ENCODE assay signal across 1 cellular context in the genomic region with DNA sequence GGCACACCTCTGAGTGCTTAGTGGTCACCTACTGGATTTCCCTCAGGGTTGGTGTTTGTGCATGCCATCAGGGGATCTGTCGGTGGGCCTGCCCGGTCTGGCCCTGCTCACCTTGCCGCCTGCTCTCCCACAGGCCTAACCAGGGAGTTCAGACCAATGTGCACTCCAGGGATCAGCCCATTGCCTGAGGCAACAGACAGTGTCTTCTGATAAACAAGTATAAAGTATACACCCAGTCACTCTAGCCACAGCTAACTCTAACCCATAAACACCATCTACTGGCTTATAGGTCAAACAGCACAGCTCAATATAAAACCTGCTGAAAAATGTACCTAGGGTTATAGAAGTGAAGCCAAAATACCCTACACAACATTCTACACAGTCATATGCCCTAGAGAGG.
TF ChIP-seq lines count a peak whose summit lies in the region.

No MANE protein-coding gene starts in this region.

TF ChIP-seq in HepG2, 621 proteins besides CTCF, POLR2A, EP300 and RAD21:
- TF ChIP-seq HNF1B (CRISPR knock-in tag; IDR thresholded peaks at IDR 0.05): no peak
- TF ChIP-seq ZFP62 (CRISPR knock-in tag; IDR thresholded peaks at IDR 0.05): no peak
- TF ChIP-seq SIX1 (CRISPR knock-in tag; IDR thresholded peaks at IDR 0.05; ENCODE audit: borderline replicate concordance): no peak
